Comparison of ENCODE assay signal across 23 cellular contexts in genomic region chr3:9110316-9110715, GRCh38.
DNase-seq lines count a peak whose midpoint lies in the region; ATAC-seq and TF ChIP-seq lines count a peak whose summit lies in the region.
"Had no signal": no experiment of that assay in that cellular context is flagged by ENCODE, and none has a peak within 500 bp of the region (broad histone marks: within the 10 kb centered on the region; RNA-seq: fewer than 3 reads in every experiment).

No MANE protein-coding gene starts in this region.

- H3K36me3 ChIP-seq in BLaER1, result no peaks in the 10 kb centered on the region
- H3K36me3 ChIP-seq in naive thymus-derived CD4-positive, alpha-beta T cell (ENCODE audit: control insufficient read depth in 2 of 3, insufficient read depth in 3 of 3, low read length in 3 of 3), result no peaks in the 10 kb centered on the region
- H3K36me3 ChIP-seq: BE2C, HAP-1 had no signal

- H3K9ac ChIP-seq in BLaER1, result no peak overlapping the region
- H3K9ac ChIP-seq: GM23248 had no signal

- H3K4me1 ChIP-seq in BLaER1, result peaks cover 28% of the 10 kb centered on the region
- no peaks in the 10 kb centered on the region for H3K4me1 ChIP-seq in naive thymus-derived CD4-positive, alpha-beta T cell (ENCODE audit: control insufficient read depth in 2 of 2, insufficient read depth in 2 of 2, low read length in 2 of 2)
- H3K4me1 ChIP-seq: A549, BE2C, HAP-1 had no signal

- intact Hi-C loops in naive thymus-derived CD4-positive, alpha-beta T cell (cut with micrococcal nuclease), result no loop called here
- intact Hi-C loops in activated CD4-positive, alpha-beta T cell treated with anti-CD3 and anti-CD28 coated beads, Interleukin-2, amount 10 ng/mL, durations not matched to agents 24 days and 14 days (cut with micrococcal nuclease), result no loop called here

- H3K4me3 Mint-ChIP-seq in nephron progenitor cell, result no peak overlapping the region
- no peak overlapping the region for H3K4me3 Mint-ChIP-seq in naive thymus-derived CD4-positive, alpha-beta T cell
- no peak overlapping the region for H3K4me3 Mint-ChIP-seq in activated CD4-positive, alpha-beta T cell treated with anti-CD3 and anti-CD28 coated beads, Interleukin-2, amount 10 ng/mL, durations not matched to agents 24 days and 14 days
- H3K4me3 Mint-ChIP-seq: CD4-positive, alpha-beta T cell had no signal

- no peak overlapping the region for H3K4me3 ChIP-seq in BLaER1
- H3K4me3 ChIP-seq in naive thymus-derived CD4-positive, alpha-beta T cell (ENCODE audit: low read length), result no peak overlapping the region
- H3K4me3 ChIP-seq: A549, GM23248, HAP-1 had no signal

- peak overlapping the region; percentile 29 for H3K27ac Mint-ChIP-seq in nephron progenitor cell
- H3K27ac Mint-ChIP-seq in naive thymus-derived CD4-positive, alpha-beta T cell, result no peak overlapping the region
- no peak overlapping the region for H3K27ac Mint-ChIP-seq in activated CD4-positive, alpha-beta T cell treated with anti-CD3 and anti-CD28 coated beads, Interleukin-2, amount 10 ng/mL, durations not matched to agents 24 days and 14 days
- H3K27ac Mint-ChIP-seq: CD4-positive, alpha-beta T cell had no signal

- peaks cover 58% of the 10 kb centered on the region for H3K4me1 Mint-ChIP-seq in nephron progenitor cell
- no peaks in the 10 kb centered on the region for H3K4me1 Mint-ChIP-seq in naive thymus-derived CD4-positive, alpha-beta T cell
- no peaks in the 10 kb centered on the region for H3K4me1 Mint-ChIP-seq in activated CD4-positive, alpha-beta T cell treated with anti-CD3 and anti-CD28 coated beads, Interleukin-2, amount 10 ng/mL, durations not matched to agents 24 days and 14 days

- peak overlapping the region; percentile 61 for H3K4me2 ChIP-seq in BLaER1
- H3K4me2 ChIP-seq: A549 had no signal

- H3K27me3 Mint-ChIP-seq in nephron progenitor cell (ENCODE audit: low read depth, poor library complexity), result peaks cover under 1% of the 10 kb centered on the region
- H3K27me3 Mint-ChIP-seq in naive thymus-derived CD4-positive, alpha-beta T cell, result peaks cover 0 to under 1% (median 0%) of the 10 kb centered on the region in 5 donors
- no peaks in the 10 kb centered on the region for H3K27me3 Mint-ChIP-seq in activated CD4-positive, alpha-beta T cell treated with anti-CD3 and anti-CD28 coated beads, Interleukin-2, amount 10 ng/mL, durations not matched to agents 24 days and 14 days
- H3K27me3 Mint-ChIP-seq: CD4-positive, alpha-beta T cell had no signal

- DNase-seq in MV-4-11 (lab: John Stamatoyannopoulos, UW) (peak; percentile 40), nephron progenitor cell (no peak), NCI-H1694 treated with DMSO at 0.1 percent for 48 hours (lab: John Stamatoyannopoulos, UW) (no peak), SKM-1 treated with dmso at 0.1 percent for 144 hours (lab: John Stamatoyannopoulos, UW; ENCODE audit: unreplicated experiment) (no peak)
- no peak for DNase-seq in naive thymus-derived CD4-positive, alpha-beta T cell
- DNase-seq in activated CD4-positive, alpha-beta T cell treated with anti-CD3 and anti-CD28 coated beads, Interleukin-2, amount 10 ng/mL, durations not matched to agents 24 days and 14 days, result no peak
- DNase-seq: BE2C; Calu3; CD4-positive, alpha-beta T cell; DMS153; GM23248; NCI-H1092 treated with DMSO at 0.1 percent for 48 hours; NCI-H1436 treated with DMSO at 0.1 percent for 48 hours; NCI-H2029; NCI-H226; NCI-H510A treated with DMSO at 0.1 percent for 48 hours; NCI-H748 treated with DMSO at 0.1 percent for 48 hours; SIG-M5 had no signal

- no peak for ATAC-seq in naive thymus-derived CD4-positive, alpha-beta T cell

- H3K27me3 ChIP-seq in BLaER1, result no peaks in the 10 kb centered on the region
- no peaks in the 10 kb centered on the region for H3K27me3 ChIP-seq in naive thymus-derived CD4-positive, alpha-beta T cell (ENCODE audit: control insufficient read depth in 2 of 2, insufficient read depth in 2 of 2, low read length in 2 of 2)
- H3K27me3 ChIP-seq: BE2C had no signal

- H3K36me3 Mint-ChIP-seq in nephron progenitor cell (ENCODE audit: low read depth), result peaks cover 69% of the 10 kb centered on the region
- H3K36me3 Mint-ChIP-seq in naive thymus-derived CD4-positive, alpha-beta T cell, result peaks cover 0 to 8% (median 5%) of the 10 kb centered on the region in 5 donors
- H3K36me3 Mint-ChIP-seq in activated CD4-positive, alpha-beta T cell treated with anti-CD3 and anti-CD28 coated beads, Interleukin-2, amount 10 ng/mL, durations not matched to agents 24 days and 14 days (ENCODE audit: low read depth), result no peaks in the 10 kb centered on the region

- no peak for TF ChIP-seq CTCF in nephron progenitor cell (IDR thresholded peaks at IDR 0.05)

- peaks cover 10% of the 10 kb centered on the region; the same call in 1 of the 2 replicates for H3K9me3 ChIP-seq in BLaER1
- H3K9me3 ChIP-seq in naive thymus-derived CD4-positive, alpha-beta T cell (ENCODE audit: control insufficient read depth in 2 of 3, low read length in 3 of 3), result no peaks in the 10 kb centered on the region
- H3K9me3 ChIP-seq: A549, BE2C, HAP-1 had no signal

- H3K9me3 Mint-ChIP-seq in nephron progenitor cell, result peaks cover 15% of the 10 kb centered on the region
- peaks cover 0 to 8% (median 0%) of the 10 kb centered on the region in 11 donors for H3K9me3 Mint-ChIP-seq in naive thymus-derived CD4-positive, alpha-beta T cell
- no peaks in the 10 kb centered on the region for H3K9me3 Mint-ChIP-seq in activated CD4-positive, alpha-beta T cell treated with anti-CD3 and anti-CD28 coated beads, Interleukin-2, amount 10 ng/mL, durations not matched to agents 24 days and 14 days

- peak overlapping the region; percentile 16; the same call in 1 of the 2 replicates for H3K27ac ChIP-seq in BLaER1
- peak overlapping the region; percentile 87 for H3K27ac ChIP-seq in cingulate gyrus (ENCODE audit: low read depth, low read length)
- no peak overlapping the region for H3K27ac ChIP-seq in naive thymus-derived CD4-positive, alpha-beta T cell (ENCODE audit: low read depth, low read length)
- H3K27ac ChIP-seq: A549, GM23248, HL-60 had no signal

- no peaks in the 10 kb centered on the region for H4K20me1 ChIP-seq in BLaER1

- CTCF ChIA-PET in naive thymus-derived CD4-positive, alpha-beta T cell (lab: Charles Lee), result no interaction called here

- POLR2A ChIA-PET in naive thymus-derived CD4-positive, alpha-beta T cell (lab: Charles Lee), result no interaction called here
